ENCODE assay signal across 24 cellular contexts in the genomic region with DNA sequence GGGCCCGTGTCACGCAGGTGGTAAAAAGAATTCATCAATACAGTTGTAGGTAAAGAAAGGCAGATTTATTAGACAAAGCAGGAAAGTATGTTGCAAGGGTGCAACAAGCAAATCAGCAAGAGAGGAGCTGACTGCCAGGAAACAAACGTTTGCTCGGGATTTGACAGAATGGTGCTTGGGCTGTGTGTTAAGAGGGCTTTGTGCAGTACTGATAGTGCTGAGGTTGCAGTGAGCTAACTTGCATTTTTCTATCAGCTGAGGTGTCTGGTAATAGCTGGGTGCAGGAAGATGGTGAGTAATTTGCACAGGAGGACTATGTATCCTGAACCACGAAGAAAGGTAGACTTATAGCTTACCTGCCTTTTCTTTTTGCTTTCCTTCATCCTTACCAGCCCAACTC. TPM values are rescaled to one million over a fixed set of nuclear protein-coding genes. Genes with fewer than 3 reads are reported as not detected.
"Had no signal": no experiment of that assay in that cellular context is flagged by ENCODE, and none has a peak within 500 bp of the region (broad histone marks: within the 10 kb centered on the region; RNA-seq: fewer than 3 reads in every experiment).

No MANE protein-coding gene starts in this region.

- DNase-seq: activated CD4-positive, alpha-beta T cell treated with anti-CD3 and anti-CD28 coated beads for 36 hours; activated CD8-positive, alpha-beta memory T cell treated with anti-CD3 and anti-CD28 coated beads, Interleukin-2, amount 50 U/mL, for 4 hours; activated CD8-positive, alpha-beta T cell treated with anti-CD3 and anti-CD28 coated beads for 36 hours; activated effector memory CD4-positive, alpha-beta T cell treated with anti-CD3 and anti-CD28 coated beads, Interleukin-2, amount 50 U/mL, for 16 hours; activated naive CD4-positive, alpha-beta T cell treated with Interleukin-2 at 50 U/mL for 16 hours; brain microvascular endothelial cell; cerebellar nuclear complex; NCI-H1417; NCI-H1930; NCI-H2171; NCI-H510A treated with DMSO at 0.1 percent for 48 hours; NCI-H69; NK-92 treated with Interleukin-12 subunit alpha and Interleukin-12 subunit beta, amount 100 ng/mL, for 24 hours; PC-3; SHP77 treated with DMSO at 0.1 percent for 48 hours; T-helper 9 cell had no signal

- H3K4me3 Mint-ChIP-seq: activated CD4-positive, alpha-beta T cell treated with anti-CD3 and anti-CD28 coated beads for 36 hours; activated CD8-positive, alpha-beta T cell treated with anti-CD3 and anti-CD28 coated beads for 36 hours; activated T-helper 1 cell treated with anti-CD3 and anti-CD28 coated beads, Interleukin-12 subunit alpha, Interleukin-12 subunit beta, Interleukin-2, Interleukin-4 antibody, amounts not matched to agents 30 ng/mL and 10 ng/mL and 1 ng/mL, durations not matched to agents 14 hours and 24 hours and 36 hours; T-helper 1 cell treated with Interleukin-12 subunit alpha and Interleukin-12 subunit beta and Interleukin-4 antibody, amounts not matched to agents 30 μg/mL and 1 μg/mL, for 36 hours had no signal

- H3K27ac ChIP-seq: brain microvascular endothelial cell, cardiac muscle cell, KMS-11, VCaP had no signal

- H3K9me3 Mint-ChIP-seq: activated CD8-positive, alpha-beta T cell treated with anti-CD3 and anti-CD28 coated beads for 36 hours; activated naive CD4-positive, alpha-beta T cell treated with anti-CD3 and anti-CD28 coated beads, Interleukin-2, amount 50 U/mL, for 72 hours; activated T-helper 1 cell treated with anti-CD3 and anti-CD28 coated beads, Interleukin-12 subunit alpha, Interleukin-12 subunit beta, Interleukin-2, Interleukin-4 antibody, amounts not matched to agents 30 ng/mL and 10 ng/mL and 1 ng/mL, durations not matched to agents 14 hours and 24 hours and 36 hours; IgD-negative memory B cell; T-helper 1 cell treated with Interleukin-12 subunit alpha and Interleukin-12 subunit beta and Interleukin-4 antibody, amounts not matched to agents 30 μg/mL and 1 μg/mL, for 36 hours had no signal

- H3K4me3 ChIP-seq: cardiac muscle cell had no signal

- H3K27me3 ChIP-seq: brain microvascular endothelial cell, cardiac muscle cell had no signal

- H3K4me2 ChIP-seq: KMS-11 had no signal

- H3K36me3 Mint-ChIP-seq: IgD-negative memory B cell had no signal

- H3K27ac Mint-ChIP-seq: activated CD4-positive, alpha-beta T cell treated with anti-CD3 and anti-CD28 coated beads for 36 hours; activated CD8-positive, alpha-beta T cell treated with anti-CD3 and anti-CD28 coated beads for 36 hours; activated naive CD4-positive, alpha-beta T cell treated with anti-CD3 and anti-CD28 coated beads, Interleukin-2, amount 50 U/mL, for 72 hours; activated T-helper 1 cell treated with anti-CD3 and anti-CD28 coated beads, Interleukin-12 subunit alpha, Interleukin-12 subunit beta, Interleukin-2, Interleukin-4 antibody, amounts not matched to agents 30 ng/mL and 10 ng/mL and 1 ng/mL, durations not matched to agents 14 hours and 24 hours and 36 hours; T-helper 1 cell treated with Interleukin-12 subunit alpha and Interleukin-12 subunit beta and Interleukin-4 antibody, amounts not matched to agents 30 μg/mL and 1 μg/mL, for 36 hours had no signal

- H3K36me3 ChIP-seq: brain microvascular endothelial cell, cardiac muscle cell had no signal

- ATAC-seq: activated CD4-positive, alpha-beta T cell treated with anti-CD3 and anti-CD28 coated beads for 36 hours; activated CD8-positive, alpha-beta T cell treated with anti-CD3 and anti-CD28 coated beads for 36 hours; activated naive CD4-positive, alpha-beta T cell treated with anti-CD3 and anti-CD28 coated beads, Interleukin-2, amount 50 U/mL, for 72 hours; PC-3 had no signal

- H3K27me3 Mint-ChIP-seq: IgD-negative memory B cell had no signal

- H3K9ac ChIP-seq: KMS-11 had no signal

RNA-seq across cellular contexts. Expression of gene FBLL1, which starts 46.7 kb away (rescaled TPM):
- total RNA-seq: activated CD4-positive, alpha-beta T cell treated with anti-CD3 and anti-CD28 coated beads for 36 hours; MCF 10A had no signal
- polyA plus RNA-seq: cardiac muscle cell, IgD-negative memory B cell had no signal
